Comparison of ENCODE assay signal across 2 cellular contexts in genomic region chr14:102140750-102141145, GRCh38.
A peak's percentile ranks its signal among the peaks of the same experiment; 100 is the strongest.
TF ChIP-seq lines count a peak whose summit lies in the region.

No MANE protein-coding gene starts in this region.

TF ChIP-seq in K562, 482 proteins besides CTCF, POLR2A, EP300 and RAD21:
- peak in 1 of 2 experiments; percentile 2; a peak in 1 of 4 replicates for TF ChIP-seq MAZ (CRISPR knock-in tag; conservative IDR thresholded peaks at IDR 0.05 in 1 of 2, IDR thresholded peaks at IDR 0.05 in 1 of 2)
- 0 out of 2 replicates have a peak, but pooled peaks have one; percentile 8 for TF ChIP-seq HDGF (IDR thresholded peaks at IDR 0.05)
- TF ChIP-seq HMG20A (CRISPR knock-in tag; conservative IDR thresholded peaks at IDR 0.05) = no peak
TF ChIP-seq in K562: peak in this region for 2.

TF ChIP-seq in liver, 16 proteins besides CTCF, POLR2A, EP300 and RAD21 (continued from another document):
- TF ChIP-seq FOXA2 (IDR thresholded peaks at IDR 0.05) (no peak), NR2F2 (IDR thresholded peaks at IDR 0.05) (no peak), HNF4A (conservative IDR thresholded peaks at IDR 0.05) (no peak), RXRA (IDR thresholded peaks at IDR 0.05) (no peak), ZBTB33 (IDR thresholded peaks at IDR 0.05) (no peak), FOXA1 (IDR thresholded peaks at IDR 0.05) (no peak), JUND (IDR thresholded peaks at IDR 0.05) (no peak), REST (IDR thresholded peaks at IDR 0.05) (no peak), TAF1 (conservative IDR thresholded peaks at IDR 0.05) (no peak), MAX (IDR thresholded peaks at IDR 0.05) (no peak), HNF4G (IDR thresholded peaks at IDR 0.05) (no peak)
- TF ChIP-seq, protein P1, sequence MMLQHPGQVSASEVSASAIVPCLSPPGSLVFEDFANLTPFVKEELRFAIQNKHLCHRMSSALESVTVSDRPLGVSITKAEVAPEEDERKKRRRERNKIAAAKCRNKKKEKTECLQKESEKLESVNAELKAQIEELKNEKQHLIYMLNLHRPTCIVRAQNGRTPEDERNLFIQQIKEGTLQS (IDR thresholded peaks at IDR 0.05) = no peak
